ENCODE assay signal across 25 cellular contexts in genomic region chr18:48794251-48794970, GRCh38.
DNase-seq lines count a peak whose midpoint lies in the region; ATAC-seq and TF ChIP-seq lines count a peak whose summit lies in the region.
"Had no signal": no experiment of that assay in that cellular context is flagged by ENCODE, and none has a peak within 500 bp of the region (broad histone marks: within the 10 kb centered on the region; RNA-seq: fewer than 3 reads in every experiment).

No MANE protein-coding gene starts in this region.

- peaks cover 0 to 32% of the 10 kb centered on the region in 2 experiments; a peak in 2 of 4 replicates for H3K4me1 ChIP-seq in SK-N-SH (ENCODE audit: control insufficient read depth in 1 of 2, insufficient read depth in 2 of 2, low read depth in 1 of 2, low read length in 1 of 2)
- H3K4me1 ChIP-seq: prostate gland had no signal

- no peaks in the 10 kb centered on the region for H3K27me3 ChIP-seq in SK-N-SH (ENCODE audit: insufficient read depth)

- TF ChIP-seq CTCF in SK-N-SH (IDR thresholded peaks at IDR 0.05), result no peak
- no peak for TF ChIP-seq CTCF in chondrocyte (IDR thresholded peaks at IDR 0.05)
- TF ChIP-seq CTCF in nephron progenitor cell (IDR thresholded peaks at IDR 0.05), result no peak

- H3K36me3 ChIP-seq in SK-N-SH (replicated peaks in 1 of 2; ENCODE audit: control insufficient read depth in 1 of 2, insufficient read depth in 2 of 2, low read length in 1 of 2), result peaks cover 5 to 31% of the 10 kb centered on the region in 2 experiments
- H3K36me3 ChIP-seq: prostate gland had no signal

- TF ChIP-seq RAD21 in SK-N-SH (IDR thresholded peaks at IDR 0.05; ENCODE audit: low read length), result no peak

- H3K4me3 ChIP-seq in SK-N-SH (ENCODE audit: low read depth in 2 of 2, low read length in 1 of 2), result no peak overlapping the region
- H3K4me3 ChIP-seq: prostate gland, smooth muscle cell had no signal

- H3F3A ChIP-seq in SK-N-SH (replicated peaks; ENCODE audit: insufficient read depth), result no peaks in the 10 kb centered on the region

- no peak overlapping the region for H3K4me2 ChIP-seq in SK-N-SH
- H3K4me2 ChIP-seq: smooth muscle cell had no signal

- H3K9ac ChIP-seq in SK-N-SH, result no peak overlapping the region

- H3K4me1 Mint-ChIP-seq in chondrocyte (ENCODE audit: low read depth) (peaks cover 52% of the 10 kb centered on the region), nephron progenitor cell (peaks cover 62% of the 10 kb centered on the region)
- peaks cover 37 to 55% of the 10 kb centered on the region in 2 donors for H3K4me1 Mint-ChIP-seq in stimulated activated naive B cell treated with anti-CD40 and anti-IgM and Interleukin-4, amounts not matched to agents 10 μg/mL and 1 μg/mL and 100 μg/mL, for 72 hours
- H3K4me1 Mint-ChIP-seq: activated naive CD4-positive, alpha-beta T cell treated with anti-CD3 and anti-CD28 coated beads, Interleukin-2, amount 50 U/mL, for 24 hours had no signal

- H3K27ac ChIP-seq in SK-N-SH (ENCODE audit: low read depth in 2 of 2, low read length in 1 of 2), result peak overlapping the region in 1 of 2 experiments; percentile 55; a peak in 2 of 4 replicates
- H3K27ac ChIP-seq: 22Rv1, epithelial cell of prostate, prostate gland had no signal

- POLR2A ChIA-PET in SK-N-SH (lab: Yijun Ruan, JAX), result no interaction called here

- no peaks in the 10 kb centered on the region for H3K9me3 Mint-ChIP-seq in chondrocyte (ENCODE audit: low read depth)
- H3K9me3 Mint-ChIP-seq in nephron progenitor cell, result no peaks in the 10 kb centered on the region
- H3K9me3 Mint-ChIP-seq in stimulated activated naive B cell treated with anti-CD40 and anti-IgM and Interleukin-4, amounts not matched to agents 10 μg/mL and 1 μg/mL and 100 μg/mL, for 72 hours, result no peaks in the 10 kb centered on the region
- H3K9me3 Mint-ChIP-seq: activated naive CD4-positive, alpha-beta T cell treated with anti-CD3 and anti-CD28 coated beads, Interleukin-2, amount 50 U/mL, for 24 hours; H9; naive thymus-derived CD8-positive, alpha-beta T cell had no signal

- no peaks in the 10 kb centered on the region for H3K9me2 ChIP-seq in SK-N-SH

- no peaks in the 10 kb centered on the region for H4K20me1 ChIP-seq in SK-N-SH (ENCODE audit: insufficient read depth)

- H2AFZ ChIP-seq in SK-N-SH (ENCODE audit: low read depth), result no peak overlapping the region

- H3K4me3 Mint-ChIP-seq in chondrocyte (ENCODE audit: unreplicated experiment), result no peak overlapping the region
- H3K4me3 Mint-ChIP-seq in nephron progenitor cell, result no peak overlapping the region
- H3K4me3 Mint-ChIP-seq in stimulated activated naive B cell treated with anti-CD40 and anti-IgM and Interleukin-4, amounts not matched to agents 10 μg/mL and 1 μg/mL and 100 μg/mL, for 72 hours, result no peak overlapping the region
- H3K4me3 Mint-ChIP-seq: activated naive CD4-positive, alpha-beta T cell treated with anti-CD3 and anti-CD28 coated beads, Interleukin-2, amount 50 U/mL, for 24 hours; CD4-positive, CD25-positive, alpha-beta regulatory T cell; H9; naive thymus-derived CD8-positive, alpha-beta T cell; T-helper 17 cell had no signal

- peak in 1 of 2 experiments; percentile 74; a peak in 2 of 4 replicates for TF ChIP-seq EP300 in SK-N-SH (IDR thresholded peaks at IDR 0.05; ENCODE audit: borderline replicate concordance in 1 of 2, low read depth in 1 of 2, low read length in 1 of 2)

- DNase-seq in SK-N-SH, result peak; percentile 58
- DNase-seq in chondrocyte (ENCODE audit: low spot score), result peak; percentile 28
- no peak for DNase-seq in nephron progenitor cell
- DNase-seq in stimulated activated naive B cell treated with anti-CD40 and anti-IgM and Interleukin-4, amounts not matched to agents 10 μg/mL and 1 μg/mL and 100 μg/mL, for 72 hours, result no peak
- DNase-seq in stimulated activated CD4-positive, alpha-beta T cell treated with anti-CD3 and anti-CD28 coated beads, Interleukin-4, amount 100 ng/mL, for 1 hour, result no peak
- no peak for DNase-seq in NK-92 treated with Interleukin-12 subunit alpha and Interleukin-12 subunit beta, amount 100 ng/mL, for 24 hours (lab: John Stamatoyannopoulos, UW)
- no peak for DNase-seq in dermis blood vessel endothelial cell
- DNase-seq: activated CD4-positive, alpha-beta T cell treated with anti-CD3 and anti-CD28 coated beads for 48 hours; CD4-positive, CD25-positive, alpha-beta regulatory T cell; cerebellar nuclear complex; H9; KG1; NCI-H1436 treated with DMSO at 0.1 percent for 48 hours; NCI-H510A treated with DMSO at 0.1 percent for 48 hours; stimulated activated CD4-positive, alpha-beta T cell treated with anti-CD3 and anti-CD28 coated beads, Interleukin-2, amount 100 ng/mL, for 48 hours; stimulated activated naive CD4-positive, alpha-beta T cell treated with Interleukin-2 at 50 U/mL for 16 hours had no signal

- no peak for ATAC-seq in SK-N-SH treated with all-trans-retinoic acid at 6 μM for 48 hours
- ATAC-seq in stimulated activated naive B cell treated with anti-CD40 and anti-IgM and Interleukin-4, amounts not matched to agents 10 μg/mL and 1 μg/mL and 100 μg/mL, for 72 hours (replicated peaks), result no peak
- ATAC-seq: naive thymus-derived CD8-positive, alpha-beta T cell; Panc1; T-helper 17 cell had no signal

- WGBS in SK-N-SH (ENCODE audit: low lambda C conversion rate), result 88% methylated on average over 9 of the region's 10 CpGs

- peak overlapping the region; percentile 57 for H3K27ac Mint-ChIP-seq in chondrocyte (ENCODE audit: unreplicated experiment)
- peak overlapping the region; percentile 14 for H3K27ac Mint-ChIP-seq in nephron progenitor cell
- H3K27ac Mint-ChIP-seq in stimulated activated naive B cell treated with anti-CD40 and anti-IgM and Interleukin-4, amounts not matched to agents 10 μg/mL and 1 μg/mL and 100 μg/mL, for 72 hours, result peak overlapping the region; percentile 49
- H3K27ac Mint-ChIP-seq: activated naive CD4-positive, alpha-beta T cell treated with anti-CD3 and anti-CD28 coated beads, Interleukin-2, amount 50 U/mL, for 24 hours; CD4-positive, CD25-positive, alpha-beta regulatory T cell; T-helper 17 cell had no signal

- H3K9me3 ChIP-seq in SK-N-SH, result no peaks in the 10 kb centered on the region
- H3K9me3 ChIP-seq: prostate gland had no signal

- CTCF ChIA-PET in SK-N-SH (lab: Yijun Ruan, JAX), result interaction anchor here (0.6 to 2.3 kb wide), 7 partner anchors 8 to 107 kb away, joined by 3 to 11 read pairs (median 4); no protein-coding TSS in a partner anchor

- H3K36me3 Mint-ChIP-seq in chondrocyte (ENCODE audit: low read depth), result peaks cover 23% of the 10 kb centered on the region
- peaks cover 19% of the 10 kb centered on the region for H3K36me3 Mint-ChIP-seq in nephron progenitor cell (ENCODE audit: low read depth)
- H3K36me3 Mint-ChIP-seq in stimulated activated naive B cell treated with anti-CD40 and anti-IgM and Interleukin-4, amounts not matched to agents 10 μg/mL and 1 μg/mL and 100 μg/mL, for 72 hours, result peaks cover 3 to 32% of the 10 kb centered on the region in 2 donors
- H3K36me3 Mint-ChIP-seq: activated naive CD4-positive, alpha-beta T cell treated with anti-CD3 and anti-CD28 coated beads, Interleukin-2, amount 50 U/mL, for 24 hours; naive thymus-derived CD8-positive, alpha-beta T cell had no signal

- H3K27me3 Mint-ChIP-seq in chondrocyte (ENCODE audit: low read depth) (no peaks in the 10 kb centered on the region), nephron progenitor cell (ENCODE audit: low read depth, poor library complexity) (peaks cover 16% of the 10 kb centered on the region)
- no peaks in the 10 kb centered on the region for H3K27me3 Mint-ChIP-seq in stimulated activated naive B cell treated with anti-CD40 and anti-IgM and Interleukin-4, amounts not matched to agents 10 μg/mL and 1 μg/mL and 100 μg/mL, for 72 hours
- H3K27me3 Mint-ChIP-seq: activated naive CD4-positive, alpha-beta T cell treated with anti-CD3 and anti-CD28 coated beads, Interleukin-2, amount 50 U/mL, for 24 hours; CD4-positive, CD25-positive, alpha-beta regulatory T cell; naive thymus-derived CD8-positive, alpha-beta T cell; T-helper 17 cell had no signal

- no peaks in the 10 kb centered on the region; the same call in none of the 2 replicates for H3K79me2 ChIP-seq in SK-N-SH (ENCODE audit: insufficient read depth)

TF ChIP-seq in SK-N-SH, 30 proteins besides CTCF, POLR2A, EP300 and RAD21:
- TF ChIP-seq, protein P1, sequence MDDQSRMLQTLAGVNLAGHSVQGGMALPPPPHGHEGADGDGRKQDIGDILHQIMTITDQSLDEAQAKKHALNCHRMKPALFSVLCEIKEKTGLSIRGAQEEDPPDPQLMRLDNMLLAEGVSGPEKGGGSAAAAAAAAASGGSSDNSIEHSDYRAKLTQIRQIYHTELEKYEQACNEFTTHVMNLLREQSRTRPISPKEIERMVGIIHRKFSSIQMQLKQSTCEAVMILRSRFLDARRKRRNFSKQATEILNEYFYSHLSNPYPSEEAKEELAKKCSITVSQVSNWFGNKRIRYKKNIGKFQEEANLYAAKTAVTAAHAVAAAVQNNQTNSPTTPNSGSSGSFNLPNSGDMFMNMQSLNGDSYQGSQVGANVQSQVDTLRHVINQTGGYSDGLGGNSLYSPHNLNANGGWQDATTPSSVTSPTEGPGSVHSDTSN (IDR thresholded peaks at IDR 0.05), result no peak
- TF ChIP-seq CHD2 (IDR thresholded peaks at IDR 0.05; ENCODE audit: low read length, partially characterized antibody) (peak; percentile 41), RCOR1 (IDR thresholded peaks at IDR 0.05; ENCODE audit: low read length) (peak; percentile 65; the same call in 1 of the 2 replicates), GATA2 (CRISPR knock-in tag; IDR thresholded peaks at IDR 0.05) (peak; percentile 81)
TF ChIP-seq in SK-N-SH: peak in this region for 3.

TF ChIP-seq in SK-N-SH treated with all-trans-retinoic acid at 6 μM for 48 hours, 23 proteins besides CTCF, POLR2A, EP300 and RAD21 (continues in another document):
- TF ChIP-seq ZFP3 (CRISPR knock-in tag; IDR thresholded peaks at IDR 0.05) (no peak), OSR1 (CRISPR knock-in tag; IDR thresholded peaks at IDR 0.05) (no peak), TCF4 (CRISPR knock-in tag; IDR thresholded peaks at IDR 0.05; ENCODE audit: borderline replicate concordance) (no peak; the same call in 1 of the 2 replicates), ESRRG (CRISPR knock-in tag; IDR thresholded peaks at IDR 0.05) (no peak), ZNF565 (CRISPR knock-in tag; conservative IDR thresholded peaks at IDR 0.05; ENCODE audit: low read depth) (no peak), SNAI2 (CRISPR knock-in tag; IDR thresholded peaks at IDR 0.05) (no peak), GLIS3 (CRISPR knock-in tag; IDR thresholded peaks at IDR 0.05) (no peak), ZNF8 (CRISPR knock-in tag; IDR thresholded peaks at IDR 0.05) (no peak)

Comparison
In these comparisons a context has a peak if more than half of its experiments do, and no peak if none do; other contexts are left out.
1. DNase-seq: peak in SK-N-SH (single experiment) and chondrocyte (single experiment); none in nephron progenitor cell (single experiment), stimulated activated naive B cell treated with anti-CD40 and anti-IgM and Interleukin-4, amounts not matched to agents 10 μg/mL and 1 μg/mL and 100 μg/mL, for 72 hours (single experiment), stimulated activated CD4-positive, alpha-beta T cell treated with anti-CD3 and anti-CD28 coated beads, Interleukin-4, amount 100 ng/mL, for 1 hour (single experiment), NK-92 treated with Interleukin-12 subunit alpha and Interleukin-12 subunit beta, amount 100 ng/mL, for 24 hours (single experiment) and dermis blood vessel endothelial cell (single experiment).
2. Peak in every context shown above with its lines, with median percentiles within 50 percentile points of each other: H3K27ac Mint-ChIP-seq.